ENCODE assay signal across 21 cellular contexts in the genomic region with DNA sequence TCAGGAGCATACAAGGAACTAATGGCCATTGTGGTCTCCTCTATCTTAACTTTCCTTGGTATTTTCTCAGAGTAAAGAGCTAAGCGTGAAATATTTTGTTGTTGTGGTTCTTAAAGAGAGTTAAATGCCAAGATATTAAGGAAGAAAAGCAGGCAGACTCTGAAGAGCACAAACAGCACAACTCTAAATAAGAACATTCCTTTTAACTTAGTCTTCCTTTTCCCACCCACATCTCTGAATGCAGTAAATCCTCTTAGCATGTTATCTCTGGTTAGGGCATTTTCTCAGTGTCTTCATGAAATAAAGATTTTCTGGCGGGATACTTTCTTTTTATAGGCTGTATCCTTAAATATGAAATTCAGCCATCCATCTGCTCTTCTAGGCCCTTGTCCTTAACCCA. TPM values are rescaled to one million over a fixed set of nuclear protein-coding genes. Genes with fewer than 3 reads are reported as not detected.
DNase-seq lines count a peak whose midpoint lies in the region; TF ChIP-seq lines count a peak whose summit lies in the region.
"Had no signal": no experiment of that assay in that cellular context is flagged by ENCODE, and none has a peak within 500 bp of the region (broad histone marks: within the 10 kb centered on the region; RNA-seq: fewer than 3 reads in every experiment).

No MANE protein-coding gene starts in this region.

- no peak overlapping the region for H3K4me2 ChIP-seq in GM23248 (ENCODE audit: unreplicated experiment)
- H3K4me2 ChIP-seq: BLaER1 treated with 17β-estradiol and CSF1 and Interleukin-3, amounts not matched to agents 10 nM and 100 nM had no signal

- H3K9ac ChIP-seq in GM23248 (no peak overlapping the region), endodermal cell (ENCODE audit: extremely low read depth, low read length, poor library complexity, severe bottlenecking) (peak overlapping the region; percentile 74)
- H3K9ac ChIP-seq: BLaER1 treated with 17β-estradiol and CSF1 and Interleukin-3, amounts not matched to agents 10 nM and 100 nM had no signal

- DNase-seq in GM23248 (peak; percentile 34), NCI-H226 (peak; percentile 60), endodermal cell (no peak), non-pigmented ciliary epithelial cell (ENCODE audit: low read depth) (peak; percentile 44), NCI-H1105 (lab: John Stamatoyannopoulos, UW) (no peak), NCI-H1092 treated with DMSO at 0.1 percent for 48 hours (lab: John Stamatoyannopoulos, UW) (no peak), RWPE1 (ENCODE audit: low spot score) (no peak)
- no peak for DNase-seq in stimulated activated CD4-positive, alpha-beta T cell treated with anti-CD3 and anti-CD28 coated beads, Interleukin-4, amount 100 ng/mL, for 1 hour
- DNase-seq: activated naive CD4-positive, alpha-beta T cell; DMS79; effector memory CD4-positive, alpha-beta T cell; glutamatergic neuron; kidney; NCI-H1417; NCI-H345; stomach had no signal

- TF ChIP-seq CTCF in endodermal cell (conservative IDR thresholded peaks at IDR 0.05) (no peak), RWPE1 (conservative IDR thresholded peaks at IDR 0.05; ENCODE audit: low read depth) (no peak)

- H3K4me3 ChIP-seq in GM23248 = no peak overlapping the region
- peak overlapping the region; percentile 51 for H3K4me3 ChIP-seq in endodermal cell (ENCODE audit: low read length)
- H3K4me3 ChIP-seq: BLaER1 treated with 17β-estradiol and CSF1 and Interleukin-3, amounts not matched to agents 10 nM and 100 nM; cardiac muscle cell; stomach had no signal

- in situ Hi-C loops in GM23248 (cut with MboI) = no loop called here

- H3F3A ChIP-seq in GM23248 (ENCODE audit: insufficient read depth) = peaks cover 43% of the 10 kb centered on the region

- H3K9me3 ChIP-seq in GM23248 (ENCODE audit: low read depth) (no peaks in the 10 kb centered on the region), endodermal cell (ENCODE audit: control insufficient read depth, low read length) (peaks cover 5% of the 10 kb centered on the region)
- H3K9me3 ChIP-seq: BLaER1 treated with 17β-estradiol and CSF1 and Interleukin-3, amounts not matched to agents 10 nM and 100 nM; stomach had no signal

- peaks cover 38% of the 10 kb centered on the region for H3K4me1 ChIP-seq in GM23248 (ENCODE audit: insufficient read depth)
- peaks cover 9% of the 10 kb centered on the region for H3K4me1 ChIP-seq in endodermal cell (ENCODE audit: control insufficient read depth, insufficient read depth, low read length)
- H3K4me1 ChIP-seq: stomach had no signal

- CTCF ChIA-PET in RWPE1 (lab: Yijun Ruan, JAX) = no interaction called here

- POLR2A ChIA-PET in RWPE1 (lab: Yijun Ruan, JAX; ENCODE audit: low non-redundant PET) = no interaction called here

- no peaks in the 10 kb centered on the region for H3K9me2 ChIP-seq in GM23248 (ENCODE audit: insufficient read depth)

- H3K4me3 Mint-ChIP-seq in endodermal cell = no peak overlapping the region

- H3K27ac ChIP-seq in GM23248 (no peak overlapping the region), endodermal cell (ENCODE audit: low read depth, low read length) (peak overlapping the region; percentile 21), RWPE1 (no peak overlapping the region)
- H3K27ac ChIP-seq: BLaER1 treated with 17β-estradiol and CSF1 and Interleukin-3, amounts not matched to agents 10 nM and 100 nM; cardiac muscle cell; stomach had no signal

- no peaks in the 10 kb centered on the region for H4K20me1 ChIP-seq in GM23248 (ENCODE audit: insufficient read depth)
- H4K20me1 ChIP-seq: BLaER1 treated with 17β-estradiol and CSF1 and Interleukin-3, amounts not matched to agents 10 nM and 100 nM had no signal

- H3K36me3 ChIP-seq in GM23248 (ENCODE audit: low read depth) (no peaks in the 10 kb centered on the region), endodermal cell (ENCODE audit: control insufficient read depth, insufficient read depth, low read length) (no peaks in the 10 kb centered on the region)
- H3K36me3 ChIP-seq: BLaER1 treated with 17β-estradiol and CSF1 and Interleukin-3, amounts not matched to agents 10 nM and 100 nM; cardiac muscle cell; stomach had no signal

- H3K36me3 Mint-ChIP-seq in endodermal cell (ENCODE audit: low read depth) = no peaks in the 10 kb centered on the region

- H3K27me3 ChIP-seq in GM23248 (replicated peaks; ENCODE audit: insufficient read depth) = no peaks in the 10 kb centered on the region
- H3K27me3 ChIP-seq in endodermal cell (ENCODE audit: control insufficient read depth, insufficient read depth, low read length, poor library complexity, severe bottlenecking) = no peaks in the 10 kb centered on the region
- H3K27me3 ChIP-seq: BLaER1 treated with 17β-estradiol and CSF1 and Interleukin-3, amounts not matched to agents 10 nM and 100 nM; cardiac muscle cell; stomach had no signal

- H3K27me3 Mint-ChIP-seq in endodermal cell (ENCODE audit: insufficient read depth) = no peaks in the 10 kb centered on the region

- H3K9me3 Mint-ChIP-seq in endodermal cell = no peaks in the 10 kb centered on the region

- H3K79me2 ChIP-seq in GM23248 (ENCODE audit: insufficient read depth) = no peaks in the 10 kb centered on the region

- H2AFZ ChIP-seq in GM23248 = no peak overlapping the region

- peak overlapping the region; percentile 94 for H3K27ac Mint-ChIP-seq in endodermal cell

- peaks cover 36% of the 10 kb centered on the region for H3K4me1 Mint-ChIP-seq in endodermal cell

- 78 to 80% methylated on average over 2 of the region's 2 CpGs for WGBS in GM23248 (ENCODE audit: low coverage in 1 of 2, low lambda C conversion rate in 2 of 2, missing lambda C conversion rate in 2 of 2), 2 experiments
- 93% methylated on average over 2 of the region's 2 CpGs; no CpG with 5 or more reads in 1 of the 2 experiments for WGBS in endodermal cell (ENCODE audit: insufficient coverage in 1 of 2, insufficient read length in 1 of 2), 2 experiments

RNA-seq across cellular contexts. Expression of gene GPR87, which starts 1.5 kb away (rescaled TPM):
- total RNA-seq in GM23248 (2014; rRNA removed; shearing (Covaris generic)) = 0.22 TPM in 1 of 2 replicates, not detected in the other
- polyA plus RNA-seq in GM23248 (2016; fragmentation: Nextera tagmentation; extraction: Ambion mirVana) = not detected in 2 replicates
- total RNA-seq in endodermal cell = not detected
- 0.14 TPM for polyA plus RNA-seq in endodermal cell (2013, experiment 1 of 2)
- 0.29 TPM for polyA plus RNA-seq in endodermal cell (2013, experiment 2 of 2)
- total RNA-seq: cardiac muscle cell, mononuclear cell, osteoblast, SK-MEL-5 had no signal
- polyA plus RNA-seq: cardiac muscle cell had no signal

RNA-seq across cellular contexts. Expression of gene P2RY13, which starts 14.2 kb away (rescaled TPM):
- total RNA-seq in GM23248 (2014; rRNA removed; shearing (Covaris generic)) = not detected in 2 replicates
- not detected in 2 replicates for polyA plus RNA-seq in GM23248 (2016; fragmentation: Nextera tagmentation; extraction: Ambion mirVana)
- not detected for total RNA-seq in endodermal cell
- not detected for polyA plus RNA-seq in endodermal cell (2013, experiment 1 of 2)
- not detected for polyA plus RNA-seq in endodermal cell (2013, experiment 2 of 2)
- total RNA-seq: cardiac muscle cell, osteoblast, SK-MEL-5 had no signal

RNA-seq across cellular contexts. Expression of gene P2RY14, which starts 36.8 kb away (rescaled TPM):
- not detected in 2 replicates for total RNA-seq in GM23248 (2014; rRNA removed; shearing (Covaris generic))
- polyA plus RNA-seq in GM23248 (2016; fragmentation: Nextera tagmentation; extraction: Ambion mirVana) = not detected in 2 replicates
- not detected for total RNA-seq in endodermal cell
- polyA plus RNA-seq in endodermal cell (2013, experiment 1 of 2) = not detected
- polyA plus RNA-seq in endodermal cell (2013, experiment 2 of 2) = not detected
- total RNA-seq: osteoblast, SK-MEL-5 had no signal

Comparison
In these comparisons a context has a peak if more than half of its experiments do, and no peak if none do; other contexts are left out.
1. DNase-seq: peak in GM23248 (single experiment), NCI-H226 (single experiment) and non-pigmented ciliary epithelial cell (single experiment); none in endodermal cell (single experiment), stimulated activated CD4-positive, alpha-beta T cell treated with anti-CD3 and anti-CD28 coated beads, Interleukin-4, amount 100 ng/mL, for 1 hour (single experiment), NCI-H1105 (single experiment), NCI-H1092 treated with DMSO at 0.1 percent for 48 hours (single experiment) and RWPE1 (single experiment).